Comparison of ENCODE assay signal across 24 cellular contexts in genomic region chr10:129550658-129551057, GRCh38.
"Had no signal": no experiment of that assay in that cellular context is flagged by ENCODE, and none has a peak within 500 bp of the region (broad histone marks: within the 10 kb centered on the region; RNA-seq: fewer than 3 reads in every experiment).

No MANE protein-coding gene starts in this region.

- H3K4me3 Mint-ChIP-seq: natural killer cell; nephron progenitor cell; neural progenitor cell; stimulated activated naive B cell treated with anti-CD40 and anti-IgM and Interleukin-4, amounts not matched to agents 10 μg/mL and 1 μg/mL and 100 μg/mL, for 72 hours had no signal

- H3K9me3 Mint-ChIP-seq: natural killer cell; nephron progenitor cell; stimulated activated naive B cell treated with anti-CD40 and anti-IgM and Interleukin-4, amounts not matched to agents 10 μg/mL and 1 μg/mL and 100 μg/mL, for 72 hours had no signal

- ATAC-seq: left cardiac atrium; left lung; lower lobe of right lung; natural killer cell; right lobe of liver; stimulated activated naive B cell treated with anti-CD40 and anti-IgM and Interleukin-4, amounts not matched to agents 10 μg/mL and 1 μg/mL and 100 μg/mL, for 72 hours; stimulated activated naive CD8-positive, alpha-beta T cell treated with anti-CD3 and anti-CD28 coated beads, Interleukin-15, Interleukin-2, amounts not matched to agents 100 U/mL and 50 U/mL, for 24 hours had no signal

- H3K36me3 Mint-ChIP-seq: natural killer cell had no signal

- H3K4me1 Mint-ChIP-seq: nephron progenitor cell had no signal

- DNase-seq: hippocampal formation; kidney glomerular epithelial cell; left cardiac atrium; left lung; lower lobe of right lung; midbrain; natural killer cell; nephron progenitor cell; occipital lobe; ovary; stimulated activated CD4-positive, alpha-beta T cell treated with anti-CD3 and anti-CD28 coated beads, Interleukin-1b, Interleukin-23, amount 100 ng/mL, for 48 hours; stimulated activated CD4-positive, alpha-beta T cell treated with anti-CD3 and anti-CD28 coated beads, Interleukin-2, amount 100 ng/mL, for 48 hours; stimulated activated CD4-positive, alpha-beta T cell treated with anti-CD3 and anti-CD28 coated beads, Interleukin-4, amount 100 ng/mL, for 4 hours; stimulated activated CD8-positive, alpha-beta memory T cell treated with anti-CD3 and anti-CD28 coated beads, Interleukin-4, amount 100 ng/mL, for 48 hours; stimulated activated naive B cell treated with anti-CD40 and anti-IgM and Interleukin-4, amounts not matched to agents 10 μg/mL and 1 μg/mL and 100 μg/mL, for 72 hours; stimulated activated naive CD8-positive, alpha-beta T cell treated with anti-CD3 and anti-CD28 coated beads, Interleukin-15, Interleukin-2, amounts not matched to agents 100 U/mL and 50 U/mL, for 24 hours; stomach; testis; thyroid gland; transverse colon; upper lobe of left lung had no signal

- H3K27me3 Mint-ChIP-seq: stimulated activated naive B cell treated with anti-CD40 and anti-IgM and Interleukin-4, amounts not matched to agents 10 μg/mL and 1 μg/mL and 100 μg/mL, for 72 hours had no signal

- H3K27ac Mint-ChIP-seq: natural killer cell; nephron progenitor cell; progenitor cell of endocrine pancreas; stimulated activated naive B cell treated with anti-CD40 and anti-IgM and Interleukin-4, amounts not matched to agents 10 μg/mL and 1 μg/mL and 100 μg/mL, for 72 hours had no signal
